Comparison of ENCODE assay signal across 26 cellular contexts in the genomic region with DNA sequence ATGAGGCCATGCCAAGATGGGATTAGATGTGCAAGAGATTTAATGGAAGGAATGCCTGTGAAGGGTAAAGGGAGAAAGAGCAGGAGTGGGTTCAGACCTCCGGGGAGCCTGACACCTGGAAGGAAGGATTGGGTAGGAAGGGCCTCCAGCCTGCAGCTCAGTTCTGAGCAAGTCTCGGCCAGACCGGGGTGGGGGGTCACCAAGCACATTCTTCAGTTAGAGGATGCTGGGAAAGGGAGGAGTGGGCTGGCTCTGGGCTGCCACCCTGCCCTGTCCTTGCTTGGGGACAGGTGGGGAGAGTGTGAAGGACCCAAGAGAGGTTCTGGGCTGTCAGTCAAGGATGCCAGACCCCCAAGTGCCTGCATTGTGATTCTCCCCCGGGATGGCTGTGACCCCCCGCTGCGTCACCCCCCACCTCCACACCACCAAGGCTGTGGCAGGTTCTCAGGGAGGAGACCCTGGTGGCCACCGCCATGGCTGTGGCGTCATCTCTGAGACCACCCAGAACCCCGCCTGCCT.
"Had no signal": no experiment of that assay in that cellular context is flagged by ENCODE, and none has a peak within 500 bp of the region (broad histone marks: within the 10 kb centered on the region; RNA-seq: fewer than 3 reads in every experiment).

No MANE protein-coding gene starts in this region.

- DNase-seq: activated B cell treated with CpG ODN at 0.5 μM for 24 hours; activated CD4-positive, alpha-beta T cell treated with anti-CD3 and anti-CD28 coated beads for 1 hour; activated CD4-positive, alpha-beta T cell treated with anti-CD3 and anti-CD28 coated beads, Interleukin-2, amount 10 ng/mL, durations not matched to agents 24 days and 14 days; activated CD4-positive, alpha-beta T cell treated with anti-CD3 and anti-CD28 coated beads, Interleukin-2, amount 50 U/mL, for 48 hours; activated CD8-positive, alpha-beta memory T cell treated with anti-CD3 and anti-CD28 coated beads, Interleukin-2, amount 10 ng/mL, durations not matched to agents 7 days and 5 days; activated naive CD4-positive, alpha-beta T cell treated with anti-CD3 and anti-CD28 coated beads, Interleukin-2, amount 50 U/mL, for 16 hours; activated naive CD8-positive, alpha-beta T cell treated with anti-CD3 and anti-CD28 coated beads, Interleukin-2, amount 10 ng/mL, durations not matched to agents 7 days and 5 days; activated T-cell treated with anti-CD3 and anti-CD28 coated beads, Interleukin-2, amount 50 U/mL, for 48 hours; caudate nucleus; Kasumi-1; KBM-7; NCI-H1048; NCI-H1930; NCI-H345; NCI-H510A treated with DMSO at 0.1 percent for 48 hours; NCI-H69; PC-3; SHP77; SW 1271; T-helper 9 cell had no signal

- H3K4me3 Mint-ChIP-seq: activated B cell treated with CpG ODN at 0.5 μM for 24 hours; activated CD4-positive, alpha-beta T cell treated with anti-CD3 and anti-CD28 coated beads, Interleukin-2, amount 10 ng/mL, durations not matched to agents 24 days and 14 days; activated CD8-positive, alpha-beta memory T cell treated with anti-CD3 and anti-CD28 coated beads, Interleukin-2, amount 10 ng/mL, durations not matched to agents 7 days and 5 days; activated naive CD8-positive, alpha-beta T cell treated with anti-CD3 and anti-CD28 coated beads, Interleukin-2, amount 10 ng/mL, durations not matched to agents 7 days and 5 days; activated T-helper 17 cell treated with anti-CD3 and anti-CD28 coated beads, Interleukin-2, amount 50 U/mL, for 72 hours; T-helper 1 cell treated with Interleukin-12 subunit alpha and Interleukin-12 subunit beta and Interleukin-4 antibody, amounts not matched to agents 30 μg/mL and 1 μg/mL, for 36 hours had no signal

- H3K36me3 ChIP-seq: adrenal gland, breast epithelium, SJSA1 had no signal

- H3K27ac Mint-ChIP-seq: activated B cell treated with CpG ODN at 0.5 μM for 24 hours; activated CD4-positive, alpha-beta T cell treated with anti-CD3 and anti-CD28 coated beads, Interleukin-2, amount 10 ng/mL, durations not matched to agents 24 days and 14 days; activated CD8-positive, alpha-beta memory T cell treated with anti-CD3 and anti-CD28 coated beads, Interleukin-2, amount 10 ng/mL, durations not matched to agents 7 days and 5 days; activated naive CD8-positive, alpha-beta T cell treated with anti-CD3 and anti-CD28 coated beads, Interleukin-2, amount 10 ng/mL, durations not matched to agents 7 days and 5 days; activated T-helper 17 cell treated with anti-CD3 and anti-CD28 coated beads, Interleukin-2, amount 50 U/mL, for 72 hours; T-helper 1 cell treated with Interleukin-12 subunit alpha and Interleukin-12 subunit beta and Interleukin-4 antibody, amounts not matched to agents 30 μg/mL and 1 μg/mL, for 36 hours had no signal

- ATAC-seq: activated CD8-positive, alpha-beta memory T cell treated with anti-CD3 and anti-CD28 coated beads, Interleukin-2, amount 10 ng/mL, durations not matched to agents 7 days and 5 days; activated T-helper 17 cell treated with anti-CD3 and anti-CD28 coated beads, Interleukin-2, amount 50 U/mL, for 72 hours; PC-3; SK-N-SH treated with all-trans-retinoic acid at 6 μM for 48 hours had no signal

- H3K4me3 ChIP-seq: adrenal gland, SJSA1 had no signal

- H3K4me1 Mint-ChIP-seq: activated CD4-positive, alpha-beta T cell treated with anti-CD3 and anti-CD28 coated beads, Interleukin-2, amount 10 ng/mL, durations not matched to agents 24 days and 14 days; activated CD8-positive, alpha-beta memory T cell treated with anti-CD3 and anti-CD28 coated beads, Interleukin-2, amount 10 ng/mL, durations not matched to agents 7 days and 5 days; activated naive CD8-positive, alpha-beta T cell treated with anti-CD3 and anti-CD28 coated beads, Interleukin-2, amount 10 ng/mL, durations not matched to agents 7 days and 5 days; activated T-helper 17 cell treated with anti-CD3 and anti-CD28 coated beads, Interleukin-2, amount 50 U/mL, for 72 hours had no signal

- H3K9me3 Mint-ChIP-seq: activated B cell treated with CpG ODN at 0.5 μM for 24 hours; activated CD4-positive, alpha-beta T cell treated with anti-CD3 and anti-CD28 coated beads, Interleukin-2, amount 10 ng/mL, durations not matched to agents 24 days and 14 days; activated naive CD8-positive, alpha-beta T cell treated with anti-CD3 and anti-CD28 coated beads, Interleukin-2, amount 10 ng/mL, durations not matched to agents 7 days and 5 days; activated T-helper 17 cell treated with anti-CD3 and anti-CD28 coated beads, Interleukin-2, amount 50 U/mL, for 72 hours; T-helper 1 cell treated with Interleukin-12 subunit alpha and Interleukin-12 subunit beta and Interleukin-4 antibody, amounts not matched to agents 30 μg/mL and 1 μg/mL, for 36 hours had no signal

- H3K4me1 ChIP-seq: adrenal gland, breast epithelium had no signal

- H3K27ac ChIP-seq: adrenal gland, breast epithelium, SJSA1 had no signal

- H3K9me3 ChIP-seq: adrenal gland, breast epithelium, SJSA1 had no signal

- H3K36me3 Mint-ChIP-seq: activated CD8-positive, alpha-beta memory T cell treated with anti-CD3 and anti-CD28 coated beads, Interleukin-2, amount 10 ng/mL, durations not matched to agents 7 days and 5 days; activated naive CD8-positive, alpha-beta T cell treated with anti-CD3 and anti-CD28 coated beads, Interleukin-2, amount 10 ng/mL, durations not matched to agents 7 days and 5 days had no signal
